Comparison of ENCODE assay signal across 9 cellular contexts in the genomic region with DNA sequence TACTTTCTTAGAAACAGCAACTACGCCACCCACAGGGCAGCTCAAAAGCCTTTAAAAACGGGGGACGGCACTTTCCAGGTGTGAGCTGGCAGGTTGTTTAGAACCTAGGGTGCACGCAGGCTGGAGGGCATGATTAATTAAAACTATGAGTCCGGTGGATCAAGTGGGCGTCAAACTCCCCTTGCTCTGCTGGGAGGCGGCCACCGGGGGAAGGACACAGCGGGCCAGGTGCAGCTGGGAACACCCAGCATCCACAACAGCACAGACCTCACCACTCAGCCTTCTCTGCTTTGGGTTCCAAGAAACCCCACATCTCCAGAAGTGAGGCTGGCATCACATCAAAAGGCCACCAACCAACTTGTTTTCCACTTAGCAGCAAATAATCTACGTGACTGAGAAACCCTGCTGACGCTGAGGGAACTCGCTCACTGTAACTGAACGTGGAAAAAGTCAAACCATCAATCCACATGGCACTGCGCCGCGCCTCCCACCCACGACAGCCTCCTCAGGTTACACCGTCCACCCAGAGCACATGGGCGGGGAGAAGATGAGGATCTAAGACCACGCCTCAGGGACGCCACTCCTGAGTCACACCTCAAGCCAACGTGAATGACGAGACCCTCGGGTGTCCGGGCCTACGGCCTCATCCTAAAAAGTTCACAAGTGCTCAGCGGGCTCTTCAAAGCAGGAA.
DNase-seq lines count a peak whose midpoint lies in the region; ATAC-seq and TF ChIP-seq lines count a peak whose summit lies in the region.
"Had no signal": no experiment of that assay in that cellular context is flagged by ENCODE, and none has a peak within 500 bp of the region (broad histone marks: within the 10 kb centered on the region; RNA-seq: fewer than 3 reads in every experiment).

No MANE protein-coding gene starts in this region.

- no peak for DNase-seq in activated CD4-positive, CD25-positive, alpha-beta regulatory T cell (lab: John Stamatoyannopoulos, UW)
- peak; percentile 55 for DNase-seq in activated T-cell treated with anti-CD3 and anti-CD28 coated beads for 48 hours (ENCODE audit: low read depth)
- DNase-seq in left lobe of liver (ENCODE audit: low spot score), result peak; percentile 40
- DNase-seq in stimulated activated naive CD8-positive, alpha-beta T cell treated with anti-CD3 and anti-CD28 coated beads, Interleukin-15, Interleukin-2, amounts not matched to agents 100 U/mL and 50 U/mL, for 24 hours, result peak; percentile 71
- DNase-seq in HUDEP-2 (lab: John Stamatoyannopoulos, UW; ENCODE audit: unreplicated experiment in 76 of 76), result no peak
- DNase-seq: NCI-H187 treated with DMSO at 0.1 percent for 48 hours had no signal

- peak; percentile 50 to 51 for ATAC-seq in activated CD4-positive, CD25-positive, alpha-beta regulatory T cell treated with anti-CD3 and anti-CD28 coated beads, Interleukin-2, amount 50 U/mL, for 24 hours
- ATAC-seq in left lobe of liver (no peak), SK-N-SH treated with all-trans-retinoic acid at 6 μM for 48 hours (no peak), HG02973 (IDR thresholded peaks at IDR 0.05; ENCODE audit: unreplicated experiment) (no peak)
- peak; percentile 70 for ATAC-seq in stimulated activated naive CD8-positive, alpha-beta T cell treated with anti-CD3 and anti-CD28 coated beads, Interleukin-15, Interleukin-2, amounts not matched to agents 100 U/mL and 50 U/mL, for 24 hours

TF ChIP-seq in SK-N-SH treated with all-trans-retinoic acid at 6 μM for 48 hours, 23 proteins besides CTCF, POLR2A, EP300 and RAD21:
- no peak for TF ChIP-seq ZFP30 (CRISPR knock-in tag; IDR thresholded peaks at IDR 0.05)
- TF ChIP-seq PATZ1 (CRISPR knock-in tag; IDR thresholded peaks at IDR 0.05; ENCODE audit: borderline replicate concordance), result no peak
- TF ChIP-seq, protein P1, sequence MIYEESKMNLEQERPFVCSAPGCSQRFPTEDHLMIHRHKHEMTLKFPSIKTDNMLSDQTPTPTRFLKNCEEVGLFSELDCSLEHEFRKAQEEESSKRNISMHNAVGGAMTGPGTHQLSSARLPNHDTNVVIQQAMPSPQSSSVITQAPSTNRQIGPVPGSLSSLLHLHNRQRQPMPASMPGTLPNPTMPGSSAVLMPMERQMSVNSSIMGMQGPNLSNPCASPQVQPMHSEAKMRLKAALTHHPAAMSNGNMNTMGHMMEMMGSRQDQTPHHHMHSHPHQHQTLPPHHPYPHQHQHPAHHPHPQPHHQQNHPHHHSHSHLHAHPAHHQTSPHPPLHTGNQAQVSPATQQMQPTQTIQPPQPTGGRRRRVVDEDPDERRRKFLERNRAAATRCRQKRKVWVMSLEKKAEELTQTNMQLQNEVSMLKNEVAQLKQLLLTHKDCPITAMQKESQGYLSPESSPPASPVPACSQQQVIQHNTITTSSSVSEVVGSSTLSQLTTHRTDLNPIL (CRISPR knock-in tag; IDR thresholded peaks at IDR 0.05; ENCODE audit: low read depth), result no peak
- TF ChIP-seq ZNF70 (CRISPR knock-in tag; IDR thresholded peaks at IDR 0.05), result no peak
- no peak for TF ChIP-seq SNAI2 (CRISPR knock-in tag; IDR thresholded peaks at IDR 0.05)
- no peak for TF ChIP-seq GLIS3 (CRISPR knock-in tag; IDR thresholded peaks at IDR 0.05)
- no peak for TF ChIP-seq CSDC2 (CRISPR knock-in tag; IDR thresholded peaks at IDR 0.05)
- no peak for TF ChIP-seq RARB (CRISPR knock-in tag; IDR thresholded peaks at IDR 0.05)
- TF ChIP-seq ESRRG (CRISPR knock-in tag; IDR thresholded peaks at IDR 0.05), result no peak

Comparison
In these comparisons a context has a peak if more than half of its experiments do, and no peak if none do; other contexts are left out.
1. ATAC-seq: peak in activated CD4-positive, CD25-positive, alpha-beta regulatory T cell treated with anti-CD3 and anti-CD28 coated beads, Interleukin-2, amount 50 U/mL, for 24 hours (2 of 2) and stimulated activated naive CD8-positive, alpha-beta T cell treated with anti-CD3 and anti-CD28 coated beads, Interleukin-15, Interleukin-2, amounts not matched to agents 100 U/mL and 50 U/mL, for 24 hours (single experiment); none in left lobe of liver (single experiment), SK-N-SH treated with all-trans-retinoic acid at 6 μM for 48 hours (single experiment) and HG02973 (single experiment).
2. DNase-seq: peak in activated T-cell treated with anti-CD3 and anti-CD28 coated beads for 48 hours (single experiment), left lobe of liver (single experiment) and stimulated activated naive CD8-positive, alpha-beta T cell treated with anti-CD3 and anti-CD28 coated beads, Interleukin-15, Interleukin-2, amounts not matched to agents 100 U/mL and 50 U/mL, for 24 hours (single experiment); none in activated CD4-positive, CD25-positive, alpha-beta regulatory T cell (0 of 4) and HUDEP-2 (0 of 76).